In the genomic region with DNA sequence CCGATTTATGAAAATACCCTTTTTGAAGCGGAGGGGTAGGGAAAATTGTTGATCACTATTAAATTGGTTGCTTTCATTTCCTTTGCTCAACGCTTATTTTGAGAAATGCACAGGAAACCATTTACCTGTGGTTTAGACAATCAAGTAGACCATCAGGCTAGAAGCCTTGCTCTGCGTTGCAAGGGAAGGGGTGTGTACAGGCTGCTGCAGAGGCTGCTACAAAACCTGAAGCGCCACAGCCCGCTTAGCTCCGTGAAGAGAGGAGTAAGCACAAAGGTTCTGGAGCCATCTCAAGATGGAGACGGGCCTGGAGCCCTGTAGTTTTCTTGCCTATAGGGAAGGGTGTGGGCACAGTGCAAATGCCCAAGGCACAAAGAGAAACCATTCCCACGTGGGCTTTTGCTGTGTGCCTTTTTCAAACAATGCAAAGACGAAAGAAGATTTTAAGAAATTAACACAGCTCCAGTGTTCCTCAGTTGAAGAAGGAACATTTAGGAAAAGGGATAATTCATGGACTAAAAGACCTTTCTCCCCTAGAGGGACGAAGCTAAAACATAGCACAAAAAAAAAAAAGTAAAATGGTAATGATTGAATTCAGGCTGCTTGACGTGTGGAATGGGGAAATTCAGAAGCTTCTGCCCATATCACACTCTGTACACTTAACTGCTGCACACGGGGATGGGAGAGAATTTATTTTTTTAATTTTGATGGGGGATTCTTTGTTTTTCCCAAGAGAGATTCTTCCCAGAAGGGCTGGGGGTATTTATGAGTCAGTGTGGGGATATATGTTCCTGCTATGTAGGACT, we compare ENCODE assay signal across 8 cellular contexts. TPM values are rescaled to one million over a fixed set of nuclear protein-coding genes. Genes with fewer than 3 reads are reported as not detected.
DNase-seq lines count a peak whose midpoint lies in the region; ATAC-seq and TF ChIP-seq lines count a peak whose summit lies in the region.

No MANE protein-coding gene starts in this region.

- DNase-seq in ELR (ENCODE audit: low read depth), result peak; percentile 61
- DNase-seq in KG1 (lab: John Stamatoyannopoulos, UW), result peak; percentile 58
- peak; percentile 21 for DNase-seq in WERI-Rb-1
- DNase-seq in chondrocyte (ENCODE audit: low spot score), result no peak
- DNase-seq in lower lobe of right lung, result peak; percentile 71
- DNase-seq in stomach, result peak; percentile 75

- TF ChIP-seq CTCF in WERI-Rb-1 (IDR thresholded peaks at IDR 0.05; ENCODE audit: low read depth, low read length), result no peak
- peak; percentile 29 for TF ChIP-seq CTCF in chondrocyte (IDR thresholded peaks at IDR 0.05)
- no peak for TF ChIP-seq CTCF in lower lobe of right lung (IDR thresholded peaks at IDR 0.05)
- TF ChIP-seq CTCF in stomach (IDR thresholded peaks at IDR 0.05), result no peak

- H3K9me3 Mint-ChIP-seq in chondrocyte (ENCODE audit: low read depth), result peaks cover 1% of the 10 kb centered on the region

- TF ChIP-seq POLR2A in stomach (IDR thresholded peaks at IDR 0.05), result peak in 1 of 4 donors; percentile 51

- peaks cover 35% of the 10 kb centered on the region for H3K4me1 Mint-ChIP-seq in chondrocyte (ENCODE audit: low read depth)

- peak overlapping the region; percentile 86 for H3K4me3 Mint-ChIP-seq in chondrocyte (ENCODE audit: unreplicated experiment)

- H3K36me3 Mint-ChIP-seq in chondrocyte (ENCODE audit: low read depth), result peaks cover 23% of the 10 kb centered on the region

- no peaks in the 10 kb centered on the region for H3K27me3 Mint-ChIP-seq in chondrocyte (ENCODE audit: low read depth)

- no peak for TF ChIP-seq EP300 in stomach (IDR thresholded peaks at IDR 0.05)

- ATAC-seq in GM21526 (IDR thresholded peaks at IDR 0.05; ENCODE audit: low FRiP score, unreplicated experiment) (peak; percentile 54), lower lobe of right lung (peak; percentile 30 to 37), HG03039 (IDR thresholded peaks at IDR 0.05; ENCODE audit: unreplicated experiment) (no peak)

- no peaks in the 10 kb centered on the region for H3K9me3 ChIP-seq in WERI-Rb-1 (ENCODE audit: severe bottlenecking)
- no peaks in the 10 kb centered on the region for H3K9me3 ChIP-seq in lower lobe of right lung
- peaks cover 0 to 7% (median 0%) of the 10 kb centered on the region in 4 donors for H3K9me3 ChIP-seq in stomach

- H3K36me3 ChIP-seq in WERI-Rb-1 (peaks cover 24% of the 10 kb centered on the region), lower lobe of right lung (peaks cover 6% of the 10 kb centered on the region), stomach (peaks cover 0 to 3% (median 0%) of the 10 kb centered on the region in 4 donors)

- no peaks in the 10 kb centered on the region for H3K27me3 ChIP-seq in WERI-Rb-1 (ENCODE audit: insufficient read depth, low read depth, severe bottlenecking)
- H3K27me3 ChIP-seq in lower lobe of right lung (ENCODE audit: low read depth), result no peaks in the 10 kb centered on the region
- H3K27me3 ChIP-seq in stomach, result peaks cover 0 to 14% (median 0%) of the 10 kb centered on the region in 3 donors

- WGBS in stomach, 5 donors, result 3 to 29% (median 14%) methylated on average over 13 of the region's 13 CpGs

- intact Hi-C loops in lower lobe of right lung (cut with DNase I), result no loop called here
- intact Hi-C loops in stomach (cut with DNase I; ENCODE audit: low total_unique reads), result no loop called here

- peak overlapping the region; percentile 94 for H3K27ac Mint-ChIP-seq in chondrocyte (ENCODE audit: unreplicated experiment)

- H3K4me1 ChIP-seq in lower lobe of right lung (no peaks in the 10 kb centered on the region), stomach (peaks cover 0 to 10% (median 5%) of the 10 kb centered on the region in 4 donors)

- H3K27ac ChIP-seq in WERI-Rb-1 (no peak overlapping the region), lower lobe of right lung (peak overlapping the region; percentile 98), stomach (peak overlapping the region; percentile 57 to 97 (median 94))

- no peak overlapping the region for H3K4me3 ChIP-seq in WERI-Rb-1 (ENCODE audit: low read depth, low read length)
- H3K4me3 ChIP-seq in lower lobe of right lung, result peak overlapping the region; percentile 76
- peak overlapping the region; percentile 60 to 75 (median 64) for H3K4me3 ChIP-seq in stomach

RNA-seq across cellular contexts. Expression of a gene that starts 3.5 kb away (rescaled TPM):
- total RNA-seq in chondrocyte (1,769 to 3,180 TPM (median 3,093 TPM) in 3 replicates), lower lobe of right lung (4,922 TPM), stomach (1,000 to 10,000 TPM; 1,734 to 4,964 (median 2,895) TPM)
- polyA plus RNA-seq in stomach, result over 10,000 TPM in 2 of 3 donors, 1,000 to 10,000 TPM in 1; 4,831 to 14,609 (median 13,196) TPM
